In the genomic region with DNA sequence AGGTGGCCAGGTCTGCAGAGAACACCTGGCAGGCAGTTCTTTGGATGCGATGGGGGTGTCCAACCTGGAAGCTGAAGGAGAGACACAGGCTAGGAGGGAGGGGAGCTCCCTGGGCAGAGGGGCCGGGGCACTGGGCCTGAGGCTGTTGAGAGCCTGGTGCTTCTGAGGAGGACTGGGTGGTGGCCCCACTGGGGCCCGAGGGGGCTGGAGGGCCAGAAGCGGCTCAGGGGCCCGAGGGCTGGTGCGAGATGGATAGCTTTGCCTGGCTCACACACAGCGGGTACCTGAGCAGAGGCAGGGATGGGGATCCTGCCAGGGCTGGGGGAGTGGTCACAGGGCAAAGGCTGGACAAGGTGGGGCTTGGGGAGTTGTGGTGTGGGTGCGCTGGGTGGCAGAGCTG, we compare ENCODE assay signal across 14 cellular contexts. TPM values are rescaled to one million over a fixed set of nuclear protein-coding genes. Genes with fewer than 3 reads are reported as not detected.
A peak's percentile ranks its signal among the peaks of the same experiment; 100 is the strongest.
DNase-seq lines count a peak whose midpoint lies in the region; ATAC-seq, FAIRE-seq and TF ChIP-seq lines count a peak whose summit lies in the region.
"Had no signal": no experiment of that assay in that cellular context is flagged by ENCODE, and none has a peak within 500 bp of the region (broad histone marks: within the 10 kb centered on the region; RNA-seq: fewer than 3 reads in every experiment).

No MANE protein-coding gene starts in this region.

- H3K4me2 ChIP-seq in neural progenitor cell, result peak overlapping the region; percentile 67
- H3K4me2 ChIP-seq: BLaER1 treated with 17β-estradiol and CSF1 and Interleukin-3, amounts not matched to agents 10 nM and 100 nM had no signal

- peaks cover 19% of the 10 kb centered on the region for H3K9me3 Mint-ChIP-seq in endodermal cell
- H3K9me3 Mint-ChIP-seq in neural progenitor cell, result peaks cover 6% of the 10 kb centered on the region

- H3K79me2 ChIP-seq in neural progenitor cell (ENCODE audit: low read depth), result no peaks in the 10 kb centered on the region

- H3K4me3 ChIP-seq in body of pancreas (no peak overlapping the region), endodermal cell (ENCODE audit: low read length) (no peak overlapping the region), neural progenitor cell (no peak overlapping the region), small intestine (ENCODE audit: low read depth in 1 of 2, low read length in 2 of 2) (no peak overlapping the region)
- H3K4me3 ChIP-seq: BLaER1 treated with 17β-estradiol and CSF1 and Interleukin-3, amounts not matched to agents 10 nM and 100 nM; HAP-1 had no signal

- no peaks in the 10 kb centered on the region for H4K20me1 ChIP-seq in neural progenitor cell (ENCODE audit: low read depth)

- H3K27ac ChIP-seq in body of pancreas (peak overlapping the region in 3 of 4 donors; percentile 23 to 64 (median 46)), endodermal cell (ENCODE audit: low read depth, low read length) (peak overlapping the region; percentile 80), neural progenitor cell (peak overlapping the region; percentile 82), small intestine (ENCODE audit: low read depth in 1 of 2, low read length in 1 of 2) (no peak overlapping the region)
- H3K27ac ChIP-seq: BLaER1 treated with 17β-estradiol and CSF1 and Interleukin-3, amounts not matched to agents 10 nM and 100 nM had no signal

- H3F3A ChIP-seq in neural progenitor cell (ENCODE audit: low read depth), result peaks cover 54% of the 10 kb centered on the region

- no peak overlapping the region for H2AFZ ChIP-seq in neural progenitor cell (replicated peaks)

- H3K27me3 ChIP-seq in body of pancreas (no peaks in the 10 kb centered on the region), endodermal cell (ENCODE audit: control insufficient read depth, insufficient read depth, low read length, poor library complexity, severe bottlenecking) (no peaks in the 10 kb centered on the region), neural progenitor cell (no peaks in the 10 kb centered on the region), small intestine (ENCODE audit: control insufficient read depth in 2 of 2, insufficient read depth in 2 of 2, low read length in 2 of 2) (no peaks in the 10 kb centered on the region)

- H3K9ac ChIP-seq in endodermal cell (ENCODE audit: extremely low read depth, low read length, poor library complexity, severe bottlenecking) (no peak overlapping the region), neural progenitor cell (no peak overlapping the region)
- H3K9ac ChIP-seq: BLaER1 treated with 17β-estradiol and CSF1 and Interleukin-3, amounts not matched to agents 10 nM and 100 nM had no signal

- H3K4me1 ChIP-seq in body of pancreas (peaks cover 31% of the 10 kb centered on the region), endodermal cell (ENCODE audit: control insufficient read depth, insufficient read depth, low read length) (peaks cover 25% of the 10 kb centered on the region), neural progenitor cell (peaks cover 66% of the 10 kb centered on the region), small intestine (ENCODE audit: control insufficient read depth in 2 of 2, insufficient read depth in 1 of 2, low read depth in 1 of 2, low read length in 1 of 2) (no peaks in the 10 kb centered on the region)

- ATAC-seq in body of pancreas, result no peak
- ATAC-seq: CD8-positive, alpha-beta T cell had no signal

- H3K27ac Mint-ChIP-seq in endodermal cell (no peak overlapping the region), neural progenitor cell (no peak overlapping the region)
- H3K27ac Mint-ChIP-seq: B cell; CD8-positive, alpha-beta T cell had no signal

- intact Hi-C loops in body of pancreas (cut with DNase I), result no loop called here

- H3K27me3 Mint-ChIP-seq in endodermal cell (ENCODE audit: insufficient read depth) (peaks cover 14% of the 10 kb centered on the region), neural progenitor cell (ENCODE audit: insufficient read depth, low read depth) (peaks cover 11% of the 10 kb centered on the region)

- DNase-seq in body of pancreas (no peak), endodermal cell (no peak), neural progenitor cell (ENCODE audit: low spot score) (no peak), NCI-H146 treated with DMSO at 0.1 percent for 48 hours (lab: John Stamatoyannopoulos, UW; ENCODE audit: unreplicated experiment) (no peak), ureter (ENCODE audit: low spot score) (no peak), small intestine (no peak)
- DNase-seq: Calu3; CD8-positive, alpha-beta T cell; DMS79 treated with DMSO at 0.1 percent for 48 hours; GF-D8 had no signal

- H3K36me3 Mint-ChIP-seq in endodermal cell (ENCODE audit: low read depth) (no peaks in the 10 kb centered on the region), neural progenitor cell (no peaks in the 10 kb centered on the region)
- H3K36me3 Mint-ChIP-seq: CD8-positive, alpha-beta T cell had no signal

- FAIRE-seq in small intestine (lab: Jason Lieb, UNC), result no peak

- H3K36me3 ChIP-seq in body of pancreas (replicated peaks in 1 of 2; ENCODE audit: insufficient read depth in 1 of 2, low read depth in 2 of 2) (no peaks in the 10 kb centered on the region), endodermal cell (ENCODE audit: control insufficient read depth, insufficient read depth, low read length) (no peaks in the 10 kb centered on the region), neural progenitor cell (no peaks in the 10 kb centered on the region), small intestine (ENCODE audit: control insufficient read depth in 2 of 2, insufficient read depth in 2 of 2, low read length in 2 of 2) (no peaks in the 10 kb centered on the region)
- H3K36me3 ChIP-seq: BLaER1 treated with 17β-estradiol and CSF1 and Interleukin-3, amounts not matched to agents 10 nM and 100 nM; HAP-1 had no signal

- 95% methylated on average over 8 of the region's 8 CpGs for WGBS in body of pancreas, 2 donors
- 89 to 93% methylated on average over 3 to 8 of the region's 8 CpGs for whole genome bisulfite sequencing in endodermal cell (ENCODE audit: insufficient coverage in 1 of 2, insufficient read length in 1 of 2), 2 experiments
- 85 to 89% (median 88%) methylated on average over 8 of the region's 8 CpGs for WGBS in small intestine, 3 donors

- H3K9me3 ChIP-seq in body of pancreas, result no peaks in the 10 kb centered on the region
- peaks cover 10% of the 10 kb centered on the region for H3K9me3 ChIP-seq in endodermal cell (ENCODE audit: control insufficient read depth, low read length)
- peaks cover 8% of the 10 kb centered on the region for H3K9me3 ChIP-seq in neural progenitor cell (ENCODE audit: low read depth)
- no peaks in the 10 kb centered on the region for H3K9me3 ChIP-seq in small intestine (ENCODE audit: control insufficient read depth, low read depth)
- H3K9me3 ChIP-seq: HAP-1 had no signal

- H3K4me3 Mint-ChIP-seq in endodermal cell, result no peak overlapping the region
- no peak overlapping the region for H3K4me3 Mint-ChIP-seq in neural progenitor cell
- H3K4me3 Mint-ChIP-seq: B cell; CD8-positive, alpha-beta T cell had no signal

- no peak for TF ChIP-seq CTCF in body of pancreas (IDR thresholded peaks at IDR 0.05)
- TF ChIP-seq CTCF in endodermal cell (conservative IDR thresholded peaks at IDR 0.05), result no peak
- TF ChIP-seq CTCF in neural progenitor cell (IDR thresholded peaks at IDR 0.05), result no peak

- peaks cover 16% of the 10 kb centered on the region for H3K4me1 Mint-ChIP-seq in endodermal cell
- peaks cover 63% of the 10 kb centered on the region for H3K4me1 Mint-ChIP-seq in neural progenitor cell
- H3K4me1 Mint-ChIP-seq: B cell had no signal

- TF ChIP-seq POLR2A in body of pancreas (IDR thresholded peaks at IDR 0.05), result no peak

RNA-seq across cellular contexts. Expression of a gene that starts 37.2 kb away (rescaled TPM):
- total RNA-seq in body of pancreas, result 10 to 100 TPM; 15.2 to 16.6 TPM
- 1 to 10 TPM; 2.1 to 4.0 TPM for total RNA-seq in endodermal cell
- polyA plus RNA-seq in endodermal cell (2013, experiment 1 of 2), result 9.2 TPM
- 6.9 TPM for polyA plus RNA-seq in endodermal cell (2013, experiment 2 of 2)
- 1.9 and 2.0 TPM in 2 replicates for total RNA-seq in neural progenitor cell (ENCODE audit: low replicate concordance)
- total RNA-seq in ureter, result 15.9 TPM
- 10 to 100 TPM in 1 of 3 donors, 1 to 10 TPM in 2; 5.4 to 11.4 (median 6.0) TPM for polyA plus RNA-seq in small intestine
- total RNA-seq: CD8-positive, alpha-beta T cell; HT-29 had no signal

Comparison
In these comparisons a context has a peak if more than half of its experiments do, and no peak if none do; other contexts are left out.
1. H3K27ac ChIP-seq: peak in body of pancreas (3 of 4), endodermal cell (single experiment) and neural progenitor cell (single experiment); none in small intestine (0 of 2).